In the genomic region with DNA sequence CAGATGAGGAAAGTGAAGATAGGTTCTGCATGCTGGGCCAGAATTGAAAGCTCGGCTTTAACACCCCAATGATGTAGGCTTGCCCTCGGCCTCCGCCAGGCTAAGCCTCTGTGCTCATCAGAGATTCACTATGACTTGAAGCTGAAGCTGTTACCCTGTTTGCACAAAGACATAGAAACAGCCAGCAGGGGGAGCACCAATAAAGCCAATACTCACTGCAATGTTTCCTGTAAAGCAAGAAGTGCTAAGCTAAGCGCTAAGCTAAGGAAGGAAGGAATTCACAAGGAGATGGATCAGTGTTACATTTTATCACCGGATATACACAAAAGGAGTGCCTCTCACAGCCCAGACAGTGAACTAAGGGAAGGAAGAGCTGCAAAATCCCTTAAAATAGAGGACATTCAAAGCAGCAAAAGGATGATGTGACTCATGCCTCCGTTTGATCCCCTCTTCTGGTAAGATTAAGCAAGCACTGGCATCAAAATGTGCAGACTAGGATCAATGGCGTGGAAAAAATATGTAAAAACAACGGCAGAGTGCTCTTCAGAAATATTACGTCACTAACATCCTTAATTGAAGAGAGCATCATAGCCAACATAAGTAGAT, we compare ENCODE assay signal across 8 cellular contexts.
A peak's percentile ranks its signal among the peaks of the same experiment; 100 is the strongest.
DNase-seq lines count a peak whose midpoint lies in the region; ATAC-seq, FAIRE-seq and TF ChIP-seq lines count a peak whose summit lies in the region.

No MANE protein-coding gene starts in this region.

- WGBS in pancreas, 2 donors: 23 to 29% methylated on average over 9 of the region's 9 CpGs

- no peaks in the 10 kb centered on the region for H3K9me3 ChIP-seq in pancreas
- H3K9me3 ChIP-seq in upper lobe of right lung: no peaks in the 10 kb centered on the region

- peaks cover 30% of the 10 kb centered on the region for H3K27me3 Mint-ChIP-seq in activated T-helper 17 cell treated with anti-CD3 and anti-CD28 coated beads, Interleukin-2, amount 50 U/mL, for 72 hours

- no peaks in the 10 kb centered on the region for H3K9me3 Mint-ChIP-seq in activated T-helper 17 cell treated with anti-CD3 and anti-CD28 coated beads, Interleukin-2, amount 50 U/mL, for 72 hours

- no peak overlapping the region for H3K4me3 Mint-ChIP-seq in activated T-helper 17 cell treated with anti-CD3 and anti-CD28 coated beads, Interleukin-2, amount 50 U/mL, for 72 hours

- H3K27ac ChIP-seq in foreskin keratinocyte (no peak overlapping the region), pancreas (no peak overlapping the region), upper lobe of right lung (no peak overlapping the region)

- FAIRE-seq in RCC 7860 (lab: Jason Lieb, UNC): peak; percentile 65
- no peak for FAIRE-seq in pancreas (lab: Jason Lieb, UNC)

- TF ChIP-seq CTCF in foreskin keratinocyte (conservative IDR thresholded peaks at IDR 0.05) (peak; percentile 89), pancreas (IDR thresholded peaks at IDR 0.05) (peak; percentile 65 to 76 (median 70)), upper lobe of right lung (IDR thresholded peaks at IDR 0.05) (peak; percentile 85)

- no peak overlapping the region for H3K27ac Mint-ChIP-seq in activated T-helper 17 cell treated with anti-CD3 and anti-CD28 coated beads, Interleukin-2, amount 50 U/mL, for 72 hours

- no peaks in the 10 kb centered on the region for H3K36me3 ChIP-seq in pancreas
- no peaks in the 10 kb centered on the region for H3K36me3 ChIP-seq in upper lobe of right lung

- no peaks in the 10 kb centered on the region for H3K36me3 Mint-ChIP-seq in activated T-helper 17 cell treated with anti-CD3 and anti-CD28 coated beads, Interleukin-2, amount 50 U/mL, for 72 hours (ENCODE audit: low read depth)

- no peaks in the 10 kb centered on the region for H3K27me3 ChIP-seq in foreskin keratinocyte
- no peaks in the 10 kb centered on the region for H3K27me3 ChIP-seq in pancreas
- H3K27me3 ChIP-seq in upper lobe of right lung: no peaks in the 10 kb centered on the region

- peak; percentile 95 for ATAC-seq in activated T-helper 17 cell treated with anti-CD3 and anti-CD28 coated beads, Interleukin-2, amount 50 U/mL, for 72 hours (replicated peaks)
- peak; percentile 96 for ATAC-seq in foreskin keratinocyte
- ATAC-seq in pancreas: peak; percentile 82 to 95 (median 92)
- ATAC-seq in upper lobe of right lung: peak; percentile 95

- intact Hi-C loops in pancreas (cut with DNase I): loop anchor here in 2 of 3 donors (5.0 to 10.0 kb wide), 2 partner anchors 204 to 958 kb away; no protein-coding TSS in a partner anchor
- intact Hi-C loops in upper lobe of right lung (cut with DNase I): loop anchor here (10.0 kb wide), 1 partner anchor 202 kb away; no protein-coding TSS in a partner anchor

- H3K4me1 ChIP-seq in foreskin keratinocyte (no peaks in the 10 kb centered on the region), pancreas (peaks cover 0 to 4% (median 0%) of the 10 kb centered on the region in 3 donors), upper lobe of right lung (peaks cover 7% of the 10 kb centered on the region)

- H3K4me3 ChIP-seq in pancreas (no peak overlapping the region), upper lobe of right lung (no peak overlapping the region)

- peaks cover 5% of the 10 kb centered on the region for H3K4me1 Mint-ChIP-seq in activated T-helper 17 cell treated with anti-CD3 and anti-CD28 coated beads, Interleukin-2, amount 50 U/mL, for 72 hours

- peak; percentile 75 for DNase-seq in GM03348 (ENCODE audit: low spot score)
- DNase-seq in H4 (ENCODE audit: low spot score): peak; percentile 94
- peak; percentile 89 for DNase-seq in LHCN-M2 (ENCODE audit: low read depth)
- DNase-seq in RCC 7860 (ENCODE audit: low spot score): peak; percentile 62
- DNase-seq in foreskin keratinocyte: peak; percentile 42 to 77
- DNase-seq in pancreas: peak in 5 of 6 donors; percentile 55 to 86 (median 67)
- no peak for DNase-seq in upper lobe of right lung
